ENCODE assay signal across 1 cellular context in the genomic region with DNA sequence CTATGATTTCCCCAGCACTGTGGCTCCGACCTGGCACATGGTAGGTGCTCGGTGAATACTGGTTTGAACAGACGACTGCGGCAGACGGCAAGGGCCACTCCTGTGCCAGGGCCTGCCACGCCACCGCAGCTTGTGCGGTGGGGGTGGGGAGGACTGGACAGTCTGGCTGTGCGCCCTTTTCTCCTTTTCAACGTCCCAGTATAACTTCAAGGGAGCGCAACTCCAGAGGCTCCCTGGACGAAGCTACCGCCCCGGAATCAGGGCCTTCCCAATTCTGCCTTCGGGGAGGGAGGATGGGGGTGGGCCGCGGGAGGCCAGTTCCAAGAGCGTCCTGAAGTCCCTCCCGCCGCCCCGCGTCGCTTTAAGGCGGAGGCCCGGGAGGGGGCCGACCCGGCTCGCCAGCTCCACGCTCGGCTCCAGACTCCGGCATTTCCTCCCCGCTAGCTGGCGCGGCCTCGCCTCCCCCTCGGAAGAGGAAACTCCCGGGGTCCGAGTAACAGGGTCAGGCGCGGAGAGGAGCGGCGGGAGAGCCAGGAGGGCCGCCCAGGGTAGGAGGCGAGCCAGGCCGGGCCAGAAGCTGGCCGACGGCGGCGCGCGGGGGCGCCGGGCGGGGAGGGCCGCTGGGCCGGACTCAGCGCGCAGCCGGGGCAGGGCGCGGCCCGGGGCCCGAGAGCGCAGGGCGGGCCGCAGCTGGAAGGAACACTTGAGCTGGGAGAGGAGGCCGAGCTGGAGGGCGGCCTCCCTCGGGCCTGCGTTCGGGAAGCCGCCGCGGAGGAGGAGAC.
TF ChIP-seq lines count a peak whose summit lies in the region.

A gene (plus strand): TSS at position 388 of the 782 bp plus-strand sequence. CDS start 498 bp downstream, outside the sequence.

TF ChIP-seq in HEK293, 187 proteins besides CTCF, POLR2A, EP300 and RAD21 (continued from another document and continues in another):
- TF ChIP-seq, protein P1, sequence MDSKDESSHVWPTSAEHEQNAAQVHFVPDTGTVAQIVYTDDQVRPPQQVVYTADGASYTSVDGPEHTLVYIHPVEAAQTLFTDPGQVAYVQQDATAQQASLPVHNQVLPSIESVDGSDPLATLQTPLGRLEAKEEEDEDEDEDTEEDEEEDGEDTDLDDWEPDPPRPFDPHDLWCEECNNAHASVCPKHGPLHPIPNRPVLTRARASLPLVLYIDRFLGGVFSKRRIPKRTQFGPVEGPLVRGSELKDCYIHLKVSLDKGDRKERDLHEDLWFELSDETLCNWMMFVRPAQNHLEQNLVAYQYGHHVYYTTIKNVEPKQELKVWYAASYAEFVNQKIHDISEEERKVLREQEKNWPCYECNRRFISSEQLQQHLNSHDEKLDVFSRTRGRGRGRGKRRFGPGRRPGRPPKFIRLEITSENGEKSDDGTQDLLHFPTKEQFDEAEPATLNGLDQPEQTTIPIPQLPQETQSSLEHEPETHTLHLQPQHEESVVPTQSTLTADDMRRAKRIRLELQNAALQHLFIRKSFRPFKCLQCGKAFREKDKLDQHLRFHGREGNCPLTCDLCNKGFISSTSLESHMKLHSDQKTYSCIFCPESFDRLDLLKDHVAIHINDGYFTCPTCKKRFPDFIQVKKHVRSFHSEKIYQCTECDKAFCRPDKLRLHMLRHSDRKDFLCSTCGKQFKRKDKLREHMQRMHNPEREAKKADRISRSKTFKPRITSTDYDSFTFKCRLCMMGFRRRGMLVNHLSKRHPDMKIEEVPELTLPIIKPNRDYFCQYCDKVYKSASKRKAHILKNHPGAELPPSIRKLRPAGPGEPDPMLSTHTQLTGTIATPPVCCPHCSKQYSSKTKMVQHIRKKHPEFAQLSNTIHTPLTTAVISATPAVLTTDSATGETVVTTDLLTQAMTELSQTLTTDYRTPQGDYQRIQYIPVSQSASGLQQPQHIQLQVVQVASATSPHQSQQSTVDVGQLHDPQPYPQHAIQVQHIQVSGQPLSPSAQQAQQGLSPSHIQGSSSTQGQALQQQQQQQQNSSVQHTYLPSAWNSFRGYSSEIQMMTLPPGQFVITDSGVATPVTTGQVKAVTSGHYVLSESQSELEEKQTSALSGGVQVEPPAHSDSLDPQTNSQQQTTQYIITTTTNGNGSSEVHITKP (tag by site-specific recombination; IDR thresholded peaks at IDR 0.05) = peak; percentile 98
- TF ChIP-seq, protein P2, sequence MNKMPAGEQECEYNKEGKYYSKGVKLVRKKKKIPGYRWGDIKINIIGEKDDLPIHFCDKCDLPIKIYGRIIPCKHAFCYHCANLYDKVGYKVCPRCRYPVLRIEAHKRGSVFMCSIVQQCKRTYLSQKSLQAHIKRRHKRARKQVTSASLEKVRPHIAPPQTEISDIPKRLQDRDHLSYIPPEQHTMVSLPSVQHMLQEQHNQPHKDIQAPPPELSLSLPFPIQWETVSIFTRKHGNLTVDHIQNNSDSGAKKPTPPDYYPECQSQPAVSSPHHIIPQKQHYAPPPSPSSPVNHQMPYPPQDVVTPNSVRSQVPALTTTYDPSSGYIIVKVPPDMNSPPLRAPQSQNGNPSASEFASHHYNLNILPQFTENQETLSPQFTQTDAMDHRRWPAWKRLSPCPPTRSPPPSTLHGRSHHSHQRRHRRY (tag by site-specific recombination; IDR thresholded peaks at IDR 0.05) = no peak
- peak; percentile 39; the same call in 1 of the 2 replicates for TF ChIP-seq ZNF677 (tag by site-specific recombination; IDR thresholded peaks at IDR 0.05)
- TF ChIP-seq, protein P3, sequence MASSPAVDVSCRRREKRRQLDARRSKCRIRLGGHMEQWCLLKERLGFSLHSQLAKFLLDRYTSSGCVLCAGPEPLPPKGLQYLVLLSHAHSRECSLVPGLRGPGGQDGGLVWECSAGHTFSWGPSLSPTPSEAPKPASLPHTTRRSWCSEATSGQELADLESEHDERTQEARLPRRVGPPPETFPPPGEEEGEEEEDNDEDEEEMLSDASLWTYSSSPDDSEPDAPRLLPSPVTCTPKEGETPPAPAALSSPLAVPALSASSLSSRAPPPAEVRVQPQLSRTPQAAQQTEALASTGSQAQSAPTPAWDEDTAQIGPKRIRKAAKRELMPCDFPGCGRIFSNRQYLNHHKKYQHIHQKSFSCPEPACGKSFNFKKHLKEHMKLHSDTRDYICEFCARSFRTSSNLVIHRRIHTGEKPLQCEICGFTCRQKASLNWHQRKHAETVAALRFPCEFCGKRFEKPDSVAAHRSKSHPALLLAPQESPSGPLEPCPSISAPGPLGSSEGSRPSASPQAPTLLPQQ (tag by site-specific recombination; IDR thresholded peaks at IDR 0.05) = peak; percentile 77
- TF ChIP-seq GLIS2 (tag by site-specific recombination; IDR thresholded peaks at IDR 0.05) = peak; percentile 88
- peak; percentile 97 for TF ChIP-seq ZNF341 (tag by site-specific recombination; IDR thresholded peaks at IDR 0.05; ENCODE audit: low read depth)
- TF ChIP-seq, protein P4, sequence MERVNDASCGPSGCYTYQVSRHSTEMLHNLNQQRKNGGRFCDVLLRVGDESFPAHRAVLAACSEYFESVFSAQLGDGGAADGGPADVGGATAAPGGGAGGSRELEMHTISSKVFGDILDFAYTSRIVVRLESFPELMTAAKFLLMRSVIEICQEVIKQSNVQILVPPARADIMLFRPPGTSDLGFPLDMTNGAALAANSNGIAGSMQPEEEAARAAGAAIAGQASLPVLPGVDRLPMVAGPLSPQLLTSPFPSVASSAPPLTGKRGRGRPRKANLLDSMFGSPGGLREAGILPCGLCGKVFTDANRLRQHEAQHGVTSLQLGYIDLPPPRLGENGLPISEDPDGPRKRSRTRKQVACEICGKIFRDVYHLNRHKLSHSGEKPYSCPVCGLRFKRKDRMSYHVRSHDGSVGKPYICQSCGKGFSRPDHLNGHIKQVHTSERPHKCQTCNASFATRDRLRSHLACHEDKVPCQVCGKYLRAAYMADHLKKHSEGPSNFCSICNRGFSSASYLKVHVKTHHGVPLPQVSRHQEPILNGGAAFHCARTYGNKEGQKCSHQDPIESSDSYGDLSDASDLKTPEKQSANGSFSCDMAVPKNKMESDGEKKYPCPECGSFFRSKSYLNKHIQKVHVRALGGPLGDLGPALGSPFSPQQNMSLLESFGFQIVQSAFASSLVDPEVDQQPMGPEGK (tag by site-specific recombination; IDR thresholded peaks at IDR 0.05) = peak; percentile 67
- TF ChIP-seq ZBTB20 (tag by site-specific recombination; IDR thresholded peaks at IDR 0.05) = peak; percentile 92
- TF ChIP-seq ZBTB48 (tag by site-specific recombination; IDR thresholded peaks at IDR 0.05) = peak; percentile 80; the same call in 1 of the 2 replicates
- TF ChIP-seq, protein P5, sequence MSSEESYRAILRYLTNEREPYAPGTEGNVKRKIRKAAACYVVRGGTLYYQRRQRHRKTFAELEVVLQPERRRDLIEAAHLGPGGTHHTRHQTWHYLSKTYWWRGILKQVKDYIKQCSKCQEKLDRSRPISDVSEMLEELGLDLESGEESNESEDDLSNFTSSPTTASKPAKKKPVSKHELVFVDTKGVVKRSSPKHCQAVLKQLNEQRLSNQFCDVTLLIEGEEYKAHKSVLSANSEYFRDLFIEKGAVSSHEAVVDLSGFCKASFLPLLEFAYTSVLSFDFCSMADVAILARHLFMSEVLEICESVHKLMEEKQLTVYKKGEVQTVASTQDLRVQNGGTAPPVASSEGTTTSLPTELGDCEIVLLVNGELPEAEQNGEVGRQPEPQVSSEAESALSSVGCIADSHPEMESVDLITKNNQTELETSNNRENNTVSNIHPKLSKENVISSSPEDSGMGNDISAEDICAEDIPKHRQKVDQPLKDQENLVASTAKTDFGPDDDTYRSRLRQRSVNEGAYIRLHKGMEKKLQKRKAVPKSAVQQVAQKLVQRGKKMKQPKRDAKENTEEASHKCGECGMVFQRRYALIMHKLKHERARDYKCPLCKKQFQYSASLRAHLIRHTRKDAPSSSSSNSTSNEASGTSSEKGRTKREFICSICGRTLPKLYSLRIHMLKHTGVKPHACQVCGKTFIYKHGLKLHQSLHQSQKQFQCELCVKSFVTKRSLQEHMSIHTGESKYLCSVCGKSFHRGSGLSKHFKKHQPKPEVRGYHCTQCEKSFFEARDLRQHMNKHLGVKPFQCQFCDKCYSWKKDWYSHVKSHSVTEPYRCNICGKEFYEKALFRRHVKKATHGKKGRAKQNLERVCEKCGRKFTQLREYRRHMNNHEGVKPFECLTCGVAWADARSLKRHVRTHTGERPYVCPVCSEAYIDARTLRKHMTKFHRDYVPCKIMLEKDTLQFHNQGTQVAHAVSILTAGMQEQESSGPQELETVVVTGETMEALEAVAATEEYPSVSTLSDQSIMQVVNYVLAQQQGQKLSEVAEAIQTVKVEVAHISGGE (tag by site-specific recombination; conservative IDR thresholded peaks at IDR 0.05; ENCODE audit: low read depth) = 0 out of 2 replicates have a peak, but pooled peaks have one; percentile 20
- no peak for TF ChIP-seq ZNF521 (tag by site-specific recombination; IDR thresholded peaks at IDR 0.05)
- TF ChIP-seq ZNF629 (tag by site-specific recombination; IDR thresholded peaks at IDR 0.05) = peak; percentile 34
- no peak for TF ChIP-seq KLF10 (tag by site-specific recombination; IDR thresholded peaks at IDR 0.05)
- 0 out of 2 replicates have a peak, but pooled peaks have one; percentile 26 for TF ChIP-seq ZNF501 (tag by site-specific recombination; IDR thresholded peaks at IDR 0.05)
- TF ChIP-seq SP3 (tag by site-specific recombination; IDR thresholded peaks at IDR 0.05) = peak; percentile 83
- peak; percentile 88 for TF ChIP-seq GLIS1 (tag by site-specific recombination; IDR thresholded peaks at IDR 0.05)
- TF ChIP-seq KLF7 (tag by site-specific recombination; IDR thresholded peaks at IDR 0.05; ENCODE audit: borderline replicate concordance) = peak; percentile 61; the same call in 1 of the 2 replicates
- peak; percentile 75 for TF ChIP-seq ZNF335 (tag by site-specific recombination; conservative IDR thresholded peaks at IDR 0.05)
- TF ChIP-seq ZNF121 (tag by site-specific recombination; IDR thresholded peaks at IDR 0.05) = no peak
- TF ChIP-seq ZXDB (tag by site-specific recombination; IDR thresholded peaks at IDR 0.05) = peak; percentile 64
- peak; percentile 19; the same call in 1 of the 2 replicates for TF ChIP-seq ZNF76 (tag by site-specific recombination; IDR thresholded peaks at IDR 0.05; ENCODE audit: borderline replicate concordance, low read depth)
- TF ChIP-seq ZNF610 (tag by site-specific recombination; IDR thresholded peaks at IDR 0.05; ENCODE audit: borderline replicate concordance) = 0 out of 2 replicates have a peak, but pooled peaks have one; percentile 42
- no peak for TF ChIP-seq ZNF510 (tag by site-specific recombination; IDR thresholded peaks at IDR 0.05; ENCODE audit: insufficient replicate concordance)
- TF ChIP-seq ZNF10 (tag by site-specific recombination; IDR thresholded peaks at IDR 0.05) = peak; percentile 48; the same call in 1 of the 2 replicates
- TF ChIP-seq, protein P6, sequence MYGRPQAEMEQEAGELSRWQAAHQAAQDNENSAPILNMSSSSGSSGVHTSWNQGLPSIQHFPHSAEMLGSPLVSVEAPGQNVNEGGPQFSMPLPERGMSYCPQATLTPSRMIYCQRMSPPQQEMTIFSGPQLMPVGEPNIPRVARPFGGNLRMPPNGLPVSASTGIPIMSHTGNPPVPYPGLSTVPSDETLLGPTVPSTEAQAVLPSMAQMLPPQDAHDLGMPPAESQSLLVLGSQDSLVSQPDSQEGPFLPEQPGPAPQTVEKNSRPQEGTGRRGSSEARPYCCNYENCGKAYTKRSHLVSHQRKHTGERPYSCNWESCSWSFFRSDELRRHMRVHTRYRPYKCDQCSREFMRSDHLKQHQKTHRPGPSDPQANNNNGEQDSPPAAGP (tag by site-specific recombination; IDR thresholded peaks at IDR 0.05) = peak; percentile 52; the same call in 1 of the 2 replicates
- TF ChIP-seq, protein P7, sequence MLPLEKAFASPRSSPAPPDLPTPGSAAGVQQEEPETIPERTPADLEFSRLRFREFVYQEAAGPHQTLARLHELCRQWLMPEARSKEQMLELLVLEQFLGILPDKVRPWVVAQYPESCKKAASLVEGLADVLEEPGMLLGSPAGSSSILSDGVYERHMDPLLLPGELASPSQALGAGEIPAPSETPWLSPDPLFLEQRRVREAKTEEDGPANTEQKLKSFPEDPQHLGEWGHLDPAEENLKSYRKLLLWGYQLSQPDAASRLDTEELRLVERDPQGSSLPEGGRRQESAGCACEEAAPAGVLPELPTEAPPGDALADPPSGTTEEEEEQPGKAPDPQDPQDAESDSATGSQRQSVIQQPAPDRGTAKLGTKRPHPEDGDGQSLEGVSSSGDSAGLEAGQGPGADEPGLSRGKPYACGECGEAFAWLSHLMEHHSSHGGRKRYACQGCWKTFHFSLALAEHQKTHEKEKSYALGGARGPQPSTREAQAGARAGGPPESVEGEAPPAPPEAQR (tag by site-specific recombination; IDR thresholded peaks at IDR 0.05) = no peak
- TF ChIP-seq ZNF747 (tag by site-specific recombination; IDR thresholded peaks at IDR 0.05) = no peak
- peak; percentile 67 for TF ChIP-seq ZEB2 (tag by site-specific recombination; IDR thresholded peaks at IDR 0.05)
- TF ChIP-seq ZNF473 (tag by site-specific recombination; IDR thresholded peaks at IDR 0.05) = no peak
- TF ChIP-seq ZNF600 (tag by site-specific recombination; IDR thresholded peaks at IDR 0.05) = peak; percentile 65
- TF ChIP-seq, protein P8, sequence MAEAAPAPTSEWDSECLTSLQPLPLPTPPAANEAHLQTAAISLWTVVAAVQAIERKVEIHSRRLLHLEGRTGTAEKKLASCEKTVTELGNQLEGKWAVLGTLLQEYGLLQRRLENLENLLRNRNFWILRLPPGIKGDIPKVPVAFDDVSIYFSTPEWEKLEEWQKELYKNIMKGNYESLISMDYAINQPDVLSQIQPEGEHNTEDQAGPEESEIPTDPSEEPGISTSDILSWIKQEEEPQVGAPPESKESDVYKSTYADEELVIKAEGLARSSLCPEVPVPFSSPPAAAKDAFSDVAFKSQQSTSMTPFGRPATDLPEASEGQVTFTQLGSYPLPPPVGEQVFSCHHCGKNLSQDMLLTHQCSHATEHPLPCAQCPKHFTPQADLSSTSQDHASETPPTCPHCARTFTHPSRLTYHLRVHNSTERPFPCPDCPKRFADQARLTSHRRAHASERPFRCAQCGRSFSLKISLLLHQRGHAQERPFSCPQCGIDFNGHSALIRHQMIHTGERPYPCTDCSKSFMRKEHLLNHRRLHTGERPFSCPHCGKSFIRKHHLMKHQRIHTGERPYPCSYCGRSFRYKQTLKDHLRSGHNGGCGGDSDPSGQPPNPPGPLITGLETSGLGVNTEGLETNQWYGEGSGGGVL (tag by site-specific recombination; IDR thresholded peaks at IDR 0.05) = peak; percentile 77
- TF ChIP-seq, protein P9, sequence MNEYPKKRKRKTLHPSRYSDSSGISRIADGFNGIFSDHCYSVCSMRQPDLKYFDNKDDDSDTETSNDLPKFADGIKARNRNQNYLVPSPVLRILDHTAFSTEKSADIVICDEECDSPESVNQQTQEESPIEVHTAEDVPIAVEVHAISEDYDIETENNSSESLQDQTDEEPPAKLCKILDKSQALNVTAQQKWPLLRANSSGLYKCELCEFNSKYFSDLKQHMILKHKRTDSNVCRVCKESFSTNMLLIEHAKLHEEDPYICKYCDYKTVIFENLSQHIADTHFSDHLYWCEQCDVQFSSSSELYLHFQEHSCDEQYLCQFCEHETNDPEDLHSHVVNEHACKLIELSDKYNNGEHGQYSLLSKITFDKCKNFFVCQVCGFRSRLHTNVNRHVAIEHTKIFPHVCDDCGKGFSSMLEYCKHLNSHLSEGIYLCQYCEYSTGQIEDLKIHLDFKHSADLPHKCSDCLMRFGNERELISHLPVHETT (tag by site-specific recombination; IDR thresholded peaks at IDR 0.05) = 0 out of 2 replicates have a peak, but pooled peaks have one; percentile 30
- peak; percentile 72 for TF ChIP-seq IKZF3 (tag by site-specific recombination; IDR thresholded peaks at IDR 0.05)
- TF ChIP-seq ZFP41 (tag by site-specific recombination; IDR thresholded peaks at IDR 0.05; ENCODE audit: borderline replicate concordance) = no peak
- TF ChIP-seq ZBTB17 (tag by site-specific recombination; IDR thresholded peaks at IDR 0.05) = peak; percentile 43
- no peak for TF ChIP-seq ZNF350 (tag by site-specific recombination; IDR thresholded peaks at IDR 0.05)
- TF ChIP-seq KLF16 (tag by site-specific recombination; IDR thresholded peaks at IDR 0.05) = peak; percentile 82; the same call in 1 of the 2 replicates
- peak; percentile 89 for TF ChIP-seq SP2 (tag by site-specific recombination; IDR thresholded peaks at IDR 0.05)
